In genomic region chr17:42284566-42284965, GRCh38 we compare ENCODE assay signal across 20 cellular contexts. TPM values are rescaled to one million over a fixed set of nuclear protein-coding genes. Genes with fewer than 3 reads are reported as not detected.
A peak's percentile ranks its signal among the peaks of the same experiment; 100 is the strongest.
DNase-seq lines count a peak whose midpoint lies in the region; TF ChIP-seq lines count a peak whose summit lies in the region.
"Had no signal": no experiment of that assay in that cellular context is flagged by ENCODE, and none has a peak within 500 bp of the region (broad histone marks: within the 10 kb centered on the region; RNA-seq: fewer than 3 reads in every experiment).

No MANE protein-coding gene starts in this region.

- dilution Hi-C loops in mammary epithelial cell (cut with HindIII; ENCODE audit: low sequenced_read_pairs), result no loop called here

- in situ Hi-C loops in mammary epithelial cell (cut with MboI; ENCODE audit: low sequenced_read_pairs in 2 of 2), result no loop called here

- H2AFZ ChIP-seq in mammary epithelial cell (ENCODE audit: low read depth, low read length), result no peak overlapping the region

- TF ChIP-seq CTCF in breast epithelium (IDR thresholded peaks at IDR 0.05) (no peak), mammary epithelial cell (conservative IDR thresholded peaks at IDR 0.05 in 1 of 2, IDR thresholded peaks at IDR 0.05 in 1 of 2; ENCODE audit: extremely low read depth in 1 of 2, insufficient read depth in 1 of 2, low read depth in 1 of 2, low read length in 2 of 2) (no peak), endodermal cell (conservative IDR thresholded peaks at IDR 0.05) (no peak), testis (IDR thresholded peaks at IDR 0.05) (no peak)

- H3K4me2 ChIP-seq in mammary epithelial cell (ENCODE audit: insufficient read depth, low read depth, low read length), result no peak overlapping the region

- H4K20me1 ChIP-seq in mammary epithelial cell (ENCODE audit: insufficient read depth, low read length), result no peaks in the 10 kb centered on the region

- no peak overlapping the region for H3K9ac ChIP-seq in mammary epithelial cell (ENCODE audit: insufficient read depth, low read length)
- no peak overlapping the region for H3K9ac ChIP-seq in endodermal cell (ENCODE audit: extremely low read depth, low read length, poor library complexity, severe bottlenecking)

- no peaks in the 10 kb centered on the region for H3K27me3 Mint-ChIP-seq in activated CD4-positive, alpha-beta T cell treated with anti-CD3 and anti-CD28 coated beads, Interleukin-2, amount 10 ng/mL, durations not matched to agents 7 days and 5 days
- peaks cover 26% of the 10 kb centered on the region for H3K27me3 Mint-ChIP-seq in endodermal cell (ENCODE audit: insufficient read depth)
- H3K27me3 Mint-ChIP-seq: stimulated activated naive B cell treated with anti-CD40 and anti-IgM and Interleukin-4, amounts not matched to agents 10 μg/mL and 1 μg/mL and 100 μg/mL, for 72 hours had no signal

- 89% methylated on average over 7 of the region's 7 CpGs for WGBS in mammary epithelial cell (ENCODE audit: low coverage, missing lambda C conversion rate)
- WGBS in endodermal cell (ENCODE audit: insufficient coverage in 1 of 2, insufficient read length in 1 of 2), 2 experiments, result 93 to 94% methylated on average over 5 to 7 of the region's 7 CpGs
- WGBS in testis, 2 donors, result 93 to 94% methylated on average over 7 of the region's 7 CpGs

- H3K9me3 ChIP-seq in breast epithelium, result no peaks in the 10 kb centered on the region
- no peaks in the 10 kb centered on the region for H3K9me3 ChIP-seq in mammary epithelial cell (replicated peaks; ENCODE audit: insufficient read depth, low read length)
- no peaks in the 10 kb centered on the region for H3K9me3 ChIP-seq in endodermal cell (ENCODE audit: control insufficient read depth, low read length)
- H3K9me3 ChIP-seq in testis, result no peaks in the 10 kb centered on the region
- H3K9me3 ChIP-seq: BE2C, thoracic aorta had no signal

- H3K4me1 ChIP-seq in breast epithelium, result peaks cover 16 to 27% of the 10 kb centered on the region in 2 donors
- no peaks in the 10 kb centered on the region for H3K4me1 ChIP-seq in mammary epithelial cell (ENCODE audit: insufficient read depth, low read length)
- no peaks in the 10 kb centered on the region for H3K4me1 ChIP-seq in endodermal cell (ENCODE audit: control insufficient read depth, insufficient read depth, low read length)
- H3K4me1 ChIP-seq in testis, result peaks cover 12% of the 10 kb centered on the region
- H3K4me1 ChIP-seq: BE2C had no signal

- H3K27me3 ChIP-seq in breast epithelium (no peaks in the 10 kb centered on the region), mammary epithelial cell (ENCODE audit: insufficient read depth, low read length) (peaks cover 3% of the 10 kb centered on the region), endodermal cell (ENCODE audit: control insufficient read depth, insufficient read depth, low read length, poor library complexity, severe bottlenecking) (peaks cover 32% of the 10 kb centered on the region), testis (no peaks in the 10 kb centered on the region)

- CTCF ChIA-PET in activated CD4-positive, alpha-beta T cell treated with anti-CD3 and anti-CD28 coated beads, Interleukin-2, amount 10 ng/mL, durations not matched to agents 7 days and 5 days (lab: Charles Lee), result interaction anchor here (0.7 to 3.6 kb wide), 3 partner anchors 10 to 103 kb away, joined by 3 to 11 read pairs (median 4); no protein-coding TSS in a partner anchor
- CTCF ChIA-PET in mammary epithelial cell (lab: Charles Lee; ENCODE audit: low non-redundant PET), result no interaction called here

- H3K9me3 Mint-ChIP-seq in activated CD4-positive, alpha-beta T cell treated with anti-CD3 and anti-CD28 coated beads, Interleukin-2, amount 10 ng/mL, durations not matched to agents 7 days and 5 days, result no peaks in the 10 kb centered on the region
- H3K9me3 Mint-ChIP-seq in endodermal cell, result no peaks in the 10 kb centered on the region
- H3K9me3 Mint-ChIP-seq: stimulated activated naive B cell treated with anti-CD40 and anti-IgM and Interleukin-4, amounts not matched to agents 10 μg/mL and 1 μg/mL and 100 μg/mL, for 72 hours; T-helper 2 cell treated with Interferon-gamma antibody and Interleukin-4, amounts not matched to agents 5 μg/mL and 100 μg/mL, for 36 hours had no signal

- H3K4me1 Mint-ChIP-seq in activated CD4-positive, alpha-beta T cell treated with anti-CD3 and anti-CD28 coated beads, Interleukin-2, amount 10 ng/mL, durations not matched to agents 7 days and 5 days, result peaks cover 35% of the 10 kb centered on the region
- H3K4me1 Mint-ChIP-seq in endodermal cell, result peaks cover 3% of the 10 kb centered on the region

- no peak overlapping the region for H3K27ac Mint-ChIP-seq in activated CD4-positive, alpha-beta T cell treated with anti-CD3 and anti-CD28 coated beads, Interleukin-2, amount 10 ng/mL, durations not matched to agents 7 days and 5 days
- no peak overlapping the region for H3K27ac Mint-ChIP-seq in endodermal cell
- H3K27ac Mint-ChIP-seq: T-helper 2 cell treated with Interferon-gamma antibody and Interleukin-4, amounts not matched to agents 5 μg/mL and 100 μg/mL, for 36 hours had no signal

- no peaks in the 10 kb centered on the region for H3K79me2 ChIP-seq in mammary epithelial cell (ENCODE audit: insufficient read depth, low read length)

- intact Hi-C loops in breast epithelium (cut with DNase I; ENCODE audit: low total_unique reads) (no loop called here), mammary epithelial cell (cut with micrococcal nuclease) (no loop called here), testis (cut with DNase I; ENCODE audit: low total_unique reads) (no loop called here)

- POLR2A ChIA-PET in activated CD4-positive, alpha-beta T cell treated with anti-CD3 and anti-CD28 coated beads, Interleukin-2, amount 10 ng/mL, durations not matched to agents 7 days and 5 days (lab: Charles Lee), result no interaction called here

- no peak overlapping the region for H3K4me3 ChIP-seq in breast epithelium
- H3K4me3 ChIP-seq in mammary epithelial cell (replicated peaks in 1 of 3; ENCODE audit: insufficient read depth in 1 of 3, low read depth in 2 of 3, low read length in 3 of 3), result no peak overlapping the region
- no peak overlapping the region for H3K4me3 ChIP-seq in endodermal cell (ENCODE audit: low read length)
- no peak overlapping the region for H3K4me3 ChIP-seq in testis
- H3K4me3 ChIP-seq: thoracic aorta had no signal

- H3K27ac ChIP-seq in breast epithelium, result peak overlapping the region; percentile 91 to 92
- H3K27ac ChIP-seq in mammary epithelial cell (ENCODE audit: insufficient read depth, low read depth, low read length), result no peak overlapping the region
- no peak overlapping the region for H3K27ac ChIP-seq in endodermal cell (ENCODE audit: low read depth, low read length)
- H3K27ac ChIP-seq in testis, result no peak overlapping the region
- H3K27ac ChIP-seq: thoracic aorta had no signal

- TF ChIP-seq POLR2A in breast epithelium (IDR thresholded peaks at IDR 0.05) (no peak), testis (IDR thresholded peaks at IDR 0.05) (no peak)

- BruUV-seq in mammary epithelial cell (replicated peaks; lab: Mats Ljungman, UMichigan), result no TSS peak

- no peak overlapping the region for H3K4me3 Mint-ChIP-seq in activated CD4-positive, alpha-beta T cell treated with anti-CD3 and anti-CD28 coated beads, Interleukin-2, amount 10 ng/mL, durations not matched to agents 7 days and 5 days
- no peak overlapping the region for H3K4me3 Mint-ChIP-seq in endodermal cell
- H3K4me3 Mint-ChIP-seq: stimulated activated naive B cell treated with anti-CD40 and anti-IgM and Interleukin-4, amounts not matched to agents 10 μg/mL and 1 μg/mL and 100 μg/mL, for 72 hours; T-helper 2 cell treated with Interferon-gamma antibody and Interleukin-4, amounts not matched to agents 5 μg/mL and 100 μg/mL, for 36 hours had no signal

- H3K36me3 Mint-ChIP-seq in activated CD4-positive, alpha-beta T cell treated with anti-CD3 and anti-CD28 coated beads, Interleukin-2, amount 10 ng/mL, durations not matched to agents 7 days and 5 days (ENCODE audit: low read depth), result peaks cover 5% of the 10 kb centered on the region
- no peaks in the 10 kb centered on the region for H3K36me3 Mint-ChIP-seq in endodermal cell (ENCODE audit: low read depth)

- H3K36me3 ChIP-seq in breast epithelium (no peaks in the 10 kb centered on the region), mammary epithelial cell (ENCODE audit: insufficient read depth, low read length) (no peaks in the 10 kb centered on the region), endodermal cell (ENCODE audit: control insufficient read depth, insufficient read depth, low read length) (no peaks in the 10 kb centered on the region), testis (ENCODE audit: low read depth, missing control alignments) (no peaks in the 10 kb centered on the region)
- H3K36me3 ChIP-seq: BE2C, thoracic aorta had no signal

- DNase-seq in activated CD4-positive, alpha-beta T cell treated with anti-CD3 and anti-CD28 coated beads for 48 hours, result peak; percentile 1
- DNase-seq in activated CD4-positive, alpha-beta T cell treated with anti-CD3 and anti-CD28 coated beads, Interleukin-2, amount 10 ng/mL, durations not matched to agents 7 days and 5 days, result no peak
- DNase-seq in breast epithelium (ENCODE audit: low spot score in 2 of 2) (peak in 1 of 2 donors; percentile 2), mammary epithelial cell (no peak), endodermal cell (peak; percentile 40), testis (peak; percentile 7), DMS 273 (lab: John Stamatoyannopoulos, UW; ENCODE audit: unreplicated experiment) (no peak), NCI-H1048 (lab: John Stamatoyannopoulos, UW) (no peak)
- DNase-seq: BE2C; IMR-90; kidney glomerular epithelial cell; NCI-H1092 treated with DMSO at 0.1 percent for 48 hours; NCI-H1930; NCI-H2227 treated with DMSO at 0.1 percent for 48 hours; OCI-M1; small intestine; stimulated activated CD4-positive, alpha-beta T cell treated with anti-CD3 and anti-CD28 coated beads, Interleukin-1b, Interleukin-23, amount 100 ng/mL, for 48 hours; stimulated activated naive B cell treated with anti-CD40 and anti-IgM and Interleukin-4, amounts not matched to agents 10 μg/mL and 1 μg/mL and 100 μg/mL, for 72 hours had no signal

RNA-seq across cellular contexts. Expression of gene STAT5A, which starts 3.7 kb away (rescaled TPM):
- 100 to 1,000 TPM in 1 of 2 experiments, 10 to 100 TPM in 1; 99.5 to 108 TPM for total RNA-seq in activated CD4-positive, alpha-beta T cell treated with anti-CD3 and anti-CD28 coated beads, Interleukin-2, amount 10 ng/mL, durations not matched to agents 7 days and 5 days
- total RNA-seq in breast epithelium (100 to 1,000 TPM in 1 of 3 donors, 10 to 100 TPM in 2; 72.8 to 363 (median 78.9) TPM), mammary epithelial cell (10 to 100 TPM in 1 of 2 donors, 1 to 10 TPM in 1; 1.7 to 10.5 TPM), endodermal cell (1 to 10 TPM; 3.5 to 4.8 TPM), testis (10 to 100 TPM; 27.8 to 37.0 TPM)
- polyA plus RNA-seq in mammary epithelial cell (1.2 TPM), testis (ENCODE audit: insufficient read depth, low read depth, low replicate concordance) (13.7 TPM)
- 5.2 TPM for polyA minus RNA-seq in mammary epithelial cell
- 2.5 TPM for polyA plus RNA-seq in endodermal cell (2013, experiment 1 of 2)
- polyA plus RNA-seq in endodermal cell (2013, experiment 2 of 2), result 2.2 TPM

RNA-seq across cellular contexts. Expression of gene STAT5B, which starts 8.4 kb away (rescaled TPM):
- 100 to 1,000 TPM; 150 to 164 TPM for total RNA-seq in activated CD4-positive, alpha-beta T cell treated with anti-CD3 and anti-CD28 coated beads, Interleukin-2, amount 10 ng/mL, durations not matched to agents 7 days and 5 days
- 100 to 1,000 TPM in 2 of 3 donors, 10 to 100 TPM in 1; 97.2 to 130 (median 101) TPM for total RNA-seq in breast epithelium
- 10 to 100 TPM; 20.0 to 20.5 TPM for total RNA-seq in mammary epithelial cell
- 13.3 TPM for polyA plus RNA-seq in mammary epithelial cell
- polyA minus RNA-seq in mammary epithelial cell, result 82.6 TPM
- total RNA-seq in endodermal cell, result 10 to 100 TPM; 35.7 to 51.4 TPM
- 49.5 TPM for polyA plus RNA-seq in endodermal cell (2013, experiment 1 of 2)
- polyA plus RNA-seq in endodermal cell (2013, experiment 2 of 2), result 41.3 TPM
- total RNA-seq in testis, result 10 to 100 TPM; 65.9 to 81.5 TPM
- polyA plus RNA-seq in testis (ENCODE audit: insufficient read depth, low read depth, low replicate concordance), result 66.0 TPM

Comparison
In these comparisons a context has a peak if more than half of its experiments do, and no peak if none do; other contexts are left out.
1. DNase-seq: peak in activated CD4-positive, alpha-beta T cell treated with anti-CD3 and anti-CD28 coated beads for 48 hours (single experiment), endodermal cell (single experiment) and testis (single experiment); none in activated CD4-positive, alpha-beta T cell treated with anti-CD3 and anti-CD28 coated beads, Interleukin-2, amount 10 ng/mL, durations not matched to agents 7 days and 5 days (single experiment), mammary epithelial cell (single experiment), DMS 273 (single experiment) and NCI-H1048 (single experiment).
2. H3K27ac ChIP-seq: peak in breast epithelium (2 of 2); none in mammary epithelial cell (single experiment), endodermal cell (single experiment) and testis (0 of 2).